In the genomic region with DNA sequence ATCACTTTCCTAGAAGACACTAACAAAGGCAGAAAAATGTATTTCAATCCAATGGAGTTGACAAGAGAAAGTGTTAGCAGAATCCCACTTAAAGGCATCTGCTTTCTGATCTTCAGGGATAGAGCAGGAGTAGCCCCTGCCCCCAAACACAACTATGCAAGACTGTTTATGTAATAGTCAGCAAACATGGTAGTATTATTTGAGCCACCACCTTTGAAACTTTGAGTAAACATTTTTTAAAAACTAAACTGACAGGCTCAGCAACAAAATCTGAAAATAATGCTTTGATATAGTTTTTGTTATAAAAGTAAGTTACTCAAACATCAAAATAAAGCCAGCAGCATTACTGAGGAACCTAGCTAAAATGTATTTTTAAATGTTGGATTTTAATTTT, we compare ENCODE assay signal across 17 cellular contexts. TPM values are rescaled to one million over a fixed set of nuclear protein-coding genes. Genes with fewer than 3 reads are reported as not detected.
DNase-seq lines count a peak whose midpoint lies in the region; ATAC-seq and TF ChIP-seq lines count a peak whose summit lies in the region.
"Had no signal": no experiment of that assay in that cellular context is flagged by ENCODE, and none has a peak within 500 bp of the region (broad histone marks: within the 10 kb centered on the region; RNA-seq: fewer than 3 reads in every experiment).

No MANE protein-coding gene starts in this region.

- no peak overlapping the region for H2AFZ ChIP-seq in PC-3 (ENCODE audit: low read length)
- H2AFZ ChIP-seq in fibroblast of lung (ENCODE audit: low read length), result no peak overlapping the region

- no TSS peak for BruUV-seq in PC-3 (replicated peaks; lab: Mats Ljungman, UMichigan)

- no peaks in the 10 kb centered on the region for H3K27me3 Mint-ChIP-seq in activated CD4-positive, alpha-beta memory T cell treated with anti-CD3 and anti-CD28 coated beads for 36 hours
- H3K27me3 Mint-ChIP-seq: activated naive CD8-positive, alpha-beta T cell treated with anti-CD3 and anti-CD28 coated beads for 36 hours; naive B cell; stimulated activated naive CD8-positive, alpha-beta T cell treated with anti-CD3 and anti-CD28 coated beads, Interleukin-15, Interleukin-2, amounts not matched to agents 100 ng/mL and 50 ng/mL, for 24 hours had no signal

- ATAC-seq in PC-3 (no peak), psoas muscle (no peak), left colon (no peak)
- ATAC-seq: HCT116 had no signal

- intact Hi-C loops in PC-3 (cut with micrococcal nuclease), result no loop called here
- intact Hi-C loops in psoas muscle (cut with DNase I), result loop anchor here in 1 of 2 donors (5.0 kb wide), 1 partner anchor 40 kb away; no protein-coding TSS in a partner anchor
- intact Hi-C loops in activated CD4-positive, alpha-beta memory T cell treated with anti-CD3 and anti-CD28 coated beads for 36 hours (cut with micrococcal nuclease), result no loop called here
- intact Hi-C loops in left colon (cut with DNase I, micrococcal nuclease), result loop anchor here in 1 of 2 donors (5.0 kb wide), 1 partner anchor 95 kb away; no protein-coding TSS in a partner anchor

- H3K27ac Mint-ChIP-seq in activated CD4-positive, alpha-beta memory T cell treated with anti-CD3 and anti-CD28 coated beads for 36 hours, result no peak overlapping the region
- H3K27ac Mint-ChIP-seq: activated naive CD8-positive, alpha-beta T cell treated with anti-CD3 and anti-CD28 coated beads for 36 hours; stimulated activated naive CD8-positive, alpha-beta T cell treated with anti-CD3 and anti-CD28 coated beads, Interleukin-15, Interleukin-2, amounts not matched to agents 100 ng/mL and 50 ng/mL, for 24 hours had no signal

- H3K9ac ChIP-seq in PC-3 (ENCODE audit: low read length) (no peak overlapping the region), fibroblast of lung (ENCODE audit: insufficient read depth, low read length) (no peak overlapping the region)
- H3K9ac ChIP-seq: BLaER1 had no signal

- H3K9me2 ChIP-seq in PC-3 (replicated peaks; ENCODE audit: low read length), result no peaks in the 10 kb centered on the region

- H3K4me1 Mint-ChIP-seq in activated CD4-positive, alpha-beta memory T cell treated with anti-CD3 and anti-CD28 coated beads for 36 hours (ENCODE audit: low read depth), result peaks cover 52% of the 10 kb centered on the region

- H3K27ac ChIP-seq in PC-3 (ENCODE audit: low read length), result no peak overlapping the region
- no peak overlapping the region for H3K27ac ChIP-seq in fibroblast of lung (ENCODE audit: insufficient read depth, low read length)
- no peak overlapping the region for H3K27ac ChIP-seq in psoas muscle
- H3K27ac ChIP-seq: BLaER1 had no signal

- H3K4me3 ChIP-seq in AG10803 (ENCODE audit: low read length) (peak overlapping the region; percentile 92), PC-3 (ENCODE audit: low read length) (peak overlapping the region; percentile 99), fibroblast of lung (replicated peaks in 1 of 4; ENCODE audit: control extremely low read depth in 1 of 4, insufficient read depth in 1 of 4, low read depth in 3 of 4, low read length in 4 of 4) (peak overlapping the region in 3 of 4 experiments; percentile 2 to 96 (median 93)), psoas muscle (peak overlapping the region; percentile 94)
- H3K4me3 ChIP-seq: BLaER1 had no signal

- H4K20me1 ChIP-seq in PC-3 (ENCODE audit: low read length) (peaks cover 81% of the 10 kb centered on the region), fibroblast of lung (ENCODE audit: control insufficient read depth, extremely low read depth, insufficient read depth, low read length) (peaks cover 5% of the 10 kb centered on the region)

- no peaks in the 10 kb centered on the region for H3K9me3 ChIP-seq in PC-3 (ENCODE audit: low read length)
- H3K9me3 ChIP-seq in fibroblast of lung (ENCODE audit: control insufficient read depth, insufficient read depth, low read depth, low read length), result no peaks in the 10 kb centered on the region
- H3K9me3 ChIP-seq in psoas muscle, result no peaks in the 10 kb centered on the region
- H3K9me3 ChIP-seq: BLaER1 had no signal

- no peaks in the 10 kb centered on the region for H3K27me3 ChIP-seq in PC-3 (ENCODE audit: low read length)
- no peaks in the 10 kb centered on the region for H3K27me3 ChIP-seq in fibroblast of lung (ENCODE audit: control insufficient read depth, insufficient read depth, low read length)
- H3K27me3 ChIP-seq in psoas muscle (ENCODE audit: insufficient read depth in 3 of 3, low read length in 2 of 3), result no peaks in the 10 kb centered on the region

- POLR2A ChIA-PET in PC-3 (lab: Charles Lee; ENCODE audit: unreplicated experiment), result no interaction called here
- POLR2A ChIA-PET in activated CD4-positive, alpha-beta memory T cell treated with anti-CD3 and anti-CD28 coated beads for 36 hours (lab: Charles Lee), result interaction anchor here (1.2 kb wide), 1 partner anchor 13 kb away, joined by 3 read pairs; no protein-coding TSS in a partner anchor

- H3K4me2 ChIP-seq in PC-3 (ENCODE audit: low read length) (peak overlapping the region; percentile 97), fibroblast of lung (ENCODE audit: extremely low read depth, insufficient read depth, low read length) (peak overlapping the region; percentile 61)
- H3K4me2 ChIP-seq: BLaER1 had no signal

- H3K4me3 Mint-ChIP-seq in activated CD4-positive, alpha-beta memory T cell treated with anti-CD3 and anti-CD28 coated beads for 36 hours, result no peak overlapping the region
- H3K4me3 Mint-ChIP-seq: activated naive CD8-positive, alpha-beta T cell treated with anti-CD3 and anti-CD28 coated beads for 36 hours had no signal

- H3K4me1 ChIP-seq in PC-3 (ENCODE audit: insufficient read depth, low read length) (peaks cover 41% of the 10 kb centered on the region), fibroblast of lung (ENCODE audit: control insufficient read depth, extremely low read depth, insufficient read depth, low read length) (peaks cover 3% of the 10 kb centered on the region), psoas muscle (peaks cover 47% of the 10 kb centered on the region)

- TF ChIP-seq CTCF in AG10803 (conservative IDR thresholded peaks at IDR 0.05; ENCODE audit: low read length) (no peak), PC-3 (conservative IDR thresholded peaks at IDR 0.05; ENCODE audit: low read depth, low read length) (no peak), fibroblast of lung (conservative IDR thresholded peaks at IDR 0.05 in 1 of 2, IDR thresholded peaks at IDR 0.05 in 1 of 2; ENCODE audit: low read depth in 1 of 2, low read length in 2 of 2) (no peak), psoas muscle (IDR thresholded peaks at IDR 0.05) (no peak)

- H3K9me3 Mint-ChIP-seq in activated CD4-positive, alpha-beta memory T cell treated with anti-CD3 and anti-CD28 coated beads for 36 hours, result no peaks in the 10 kb centered on the region

- peaks cover 32% of the 10 kb centered on the region for H3K36me3 Mint-ChIP-seq in activated CD4-positive, alpha-beta memory T cell treated with anti-CD3 and anti-CD28 coated beads for 36 hours

- CTCF ChIA-PET in PC-3 (lab: Charles Lee), result no interaction called here
- CTCF ChIA-PET in activated CD4-positive, alpha-beta memory T cell treated with anti-CD3 and anti-CD28 coated beads for 36 hours (lab: Charles Lee), result interaction anchor here (1.7 to 6.4 kb wide), 2 partner anchors 379 to 388 kb away, joined by 5 to 46 read pairs; no protein-coding TSS in a partner anchor

- H3K36me3 ChIP-seq in PC-3 (ENCODE audit: low read depth, low read length) (peaks cover 22% of the 10 kb centered on the region), fibroblast of lung (ENCODE audit: control insufficient read depth, insufficient read depth, low read length) (no peaks in the 10 kb centered on the region), psoas muscle (ENCODE audit: insufficient read depth in 1 of 2, low read depth in 1 of 2) (no peaks in the 10 kb centered on the region)
- H3K36me3 ChIP-seq: BLaER1 had no signal

- no peaks in the 10 kb centered on the region for H3F3A ChIP-seq in PC-3 (ENCODE audit: low read length, unreplicated experiment)

- H3K79me2 ChIP-seq in PC-3 (ENCODE audit: low read length) (peaks cover 96% of the 10 kb centered on the region), fibroblast of lung (ENCODE audit: control insufficient read depth, insufficient read depth, low read length) (peaks cover 93% of the 10 kb centered on the region)

- no peak for DNase-seq in AG10803 (ENCODE audit: low read depth)
- DNase-seq in PC-3, result no peak
- DNase-seq in fibroblast of lung (ENCODE audit: low read depth in 2 of 2), result no peak
- no peak for DNase-seq in psoas muscle
- DNase-seq in cerebellar nuclear complex (lab: John Stamatoyannopoulos, UW), result no peak
- no peak for DNase-seq in activated CD4-positive, alpha-beta memory T cell treated with anti-CD3 and anti-CD28 coated beads for 36 hours
- DNase-seq in medulla oblongata (ENCODE audit: extremely low spot score), result no peak
- DNase-seq in left colon, result no peak
- DNase-seq: activated CD4-positive, alpha-beta T cell treated with anti-CD3 and anti-CD28 coated beads, Interleukin-2, amount 50 U/mL, for 1 hour; activated naive CD8-positive, alpha-beta T cell treated with anti-CD3 and anti-CD28 coated beads for 36 hours; effector CD4-positive, alpha-beta T cell; naive B cell; NCI-H2081; NCI-H524 treated with DMSO at 0.1 percent for 48 hours had no signal

RNA-seq across cellular contexts. Expression of a gene that starts 4.8 kb away (rescaled TPM):
- total RNA-seq in PC-3 (2014; rRNA removed), result 72.2 and 82.4 TPM in 2 replicates
- 64.2 and 121 TPM in 2 replicates for total RNA-seq in fibroblast of lung
- 68.5 and 78.7 TPM in 2 replicates for polyA plus RNA-seq in fibroblast of lung
- 50.2 and 55.0 TPM in 2 replicates for polyA plus RNA-seq in fibroblast of lung (2012)
- 14.8 and 15.3 TPM in 2 replicates for polyA minus RNA-seq in fibroblast of lung (ENCODE audit: low replicate concordance)
- 10 to 100 TPM; 16.2 to 59.8 (median 32.1) TPM for total RNA-seq in psoas muscle
- 10 to 100 TPM; 30.4 to 39.8 (median 39.6) TPM for polyA plus RNA-seq in psoas muscle
- total RNA-seq in activated CD4-positive, alpha-beta memory T cell treated with anti-CD3 and anti-CD28 coated beads for 36 hours, result 100 to 1,000 TPM; 127 to 132 TPM
- total RNA-seq in left colon, result 10 to 100 TPM; 28.7 to 36.7 TPM
